8 cellular contexts compared by ENCODE assay signal in the genomic region with DNA sequence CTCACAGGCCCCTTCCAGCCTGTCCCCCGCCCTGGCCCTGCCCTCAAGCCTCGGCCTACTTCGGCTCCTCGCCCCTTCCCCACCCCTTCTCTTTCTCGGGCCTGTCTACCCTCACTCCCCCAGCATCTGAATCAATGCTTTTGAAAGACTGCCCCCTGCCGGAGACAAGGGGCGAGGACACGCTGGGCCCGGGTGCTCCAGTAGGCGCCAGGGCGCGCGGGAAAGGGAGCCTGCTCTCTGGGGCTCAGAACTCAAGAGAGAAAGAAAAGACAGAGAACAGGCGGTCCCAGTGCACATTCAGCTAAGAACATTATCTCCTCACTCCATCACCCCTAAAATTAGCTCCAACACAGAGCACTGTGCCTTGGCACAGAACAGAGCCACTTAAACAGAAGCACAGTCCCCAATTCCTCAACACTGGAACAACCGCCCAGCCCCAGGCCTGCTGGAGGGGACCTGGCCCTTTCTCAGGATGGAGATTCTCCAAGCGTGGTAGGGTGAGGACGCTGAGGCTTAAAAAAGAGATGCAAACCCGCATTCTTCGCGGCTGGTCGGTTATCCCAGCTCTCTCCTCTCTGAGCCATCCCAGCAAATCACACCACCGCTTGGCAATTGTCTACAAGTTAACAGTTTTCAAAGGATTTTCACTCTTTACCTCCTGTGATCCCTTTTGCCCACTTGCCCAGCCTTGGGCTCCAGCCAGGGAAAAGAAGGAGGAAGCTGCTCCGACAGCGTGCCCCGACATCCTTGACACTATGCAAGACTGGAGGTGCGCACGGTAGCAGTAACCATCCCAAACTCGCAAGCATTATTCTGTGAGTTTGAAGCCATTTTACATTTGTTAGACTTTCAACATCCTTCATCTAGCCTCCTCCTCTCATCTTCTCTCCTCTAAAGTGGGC. TPM values are rescaled to one million over a fixed set of nuclear protein-coding genes. Genes with fewer than 3 reads are reported as not detected.
DNase-seq lines count a peak whose midpoint lies in the region; ATAC-seq and TF ChIP-seq lines count a peak whose summit lies in the region.

No MANE protein-coding gene starts in this region.

- peaks cover 34% of the 10 kb centered on the region for H3K4me1 Mint-ChIP-seq in HFFc6 (ENCODE audit: low read depth)
- H3K4me1 Mint-ChIP-seq in activated CD8-positive, alpha-beta T cell treated with anti-CD3 and anti-CD28 coated beads for 36 hours (ENCODE audit: low read depth) = peaks cover 54% of the 10 kb centered on the region

- WGBS in lung, 2 donors = 31 to 33% methylated on average over 28 of the region's 28 CpGs

- CTCF ChIA-PET in activated CD8-positive, alpha-beta T cell treated with anti-CD3 and anti-CD28 coated beads for 36 hours (lab: Charles Lee) = interaction anchor here (0.6 to 10.1 kb wide), 30 partner anchors 13 to 254 kb away, joined by 3 to 162 read pairs (median 4); partner anchors contain the start of genes ACTL6B, FBXO24, GNB2 and LRCH4

- peaks cover 4 to 11% of the 10 kb centered on the region in 2 donors for H3K4me1 ChIP-seq in lung (ENCODE audit: control insufficient read depth in 2 of 2, insufficient read depth in 2 of 2, low read length in 2 of 2)

- peak overlapping the region; percentile 95 for H3K4me3 Mint-ChIP-seq in HFFc6
- H3K4me3 Mint-ChIP-seq in activated CD8-positive, alpha-beta T cell treated with anti-CD3 and anti-CD28 coated beads for 36 hours = peak overlapping the region; percentile 88

- H3K4me3 ChIP-seq in lung = no peak overlapping the region

- peak; percentile 77 for ATAC-seq in activated CD8-positive, alpha-beta T cell treated with anti-CD3 and anti-CD28 coated beads for 36 hours
- ATAC-seq in lung (ENCODE audit: insufficient read depth, low FRiP score) = peak; percentile 71
- ATAC-seq in HG03457 (IDR thresholded peaks at IDR 0.05; ENCODE audit: unreplicated experiment) = no peak

- no peaks in the 10 kb centered on the region; the same call in 1 of the 2 replicates for H3K27me3 Mint-ChIP-seq in HFFc6 (ENCODE audit: insufficient read depth)
- H3K27me3 Mint-ChIP-seq in activated CD8-positive, alpha-beta T cell treated with anti-CD3 and anti-CD28 coated beads for 36 hours = no peaks in the 10 kb centered on the region

- intact Hi-C loops in activated CD8-positive, alpha-beta T cell treated with anti-CD3 and anti-CD28 coated beads for 36 hours (cut with micrococcal nuclease) = loop anchor here (10.0 kb wide), 1 partner anchor 217 kb away; the partner anchor contains the start of gene TSC22D4

- peaks cover 0 to 20% of the 10 kb centered on the region in 2 donors for H3K36me3 ChIP-seq in lung (ENCODE audit: control insufficient read depth in 2 of 2, insufficient read depth in 2 of 2, low read length in 2 of 2)

- peak; percentile 95 for TF ChIP-seq CTCF in HFFc6 (IDR thresholded peaks at IDR 0.05)
- TF ChIP-seq CTCF in activated CD8-positive, alpha-beta T cell treated with anti-CD3 and anti-CD28 coated beads for 36 hours (IDR thresholded peaks at IDR 0.05) = peak; percentile 90
- TF ChIP-seq CTCF in lung (IDR thresholded peaks at IDR 0.05; ENCODE audit: control extremely low read depth, extremely low read depth) = peak; percentile 87

- no peaks in the 10 kb centered on the region for H3K9me3 ChIP-seq in lung (ENCODE audit: control insufficient read depth in 2 of 2, insufficient read depth in 1 of 2, low read length in 1 of 2)

- no peaks in the 10 kb centered on the region for H3K9me3 Mint-ChIP-seq in HFFc6
- no peaks in the 10 kb centered on the region for H3K9me3 Mint-ChIP-seq in activated CD8-positive, alpha-beta T cell treated with anti-CD3 and anti-CD28 coated beads for 36 hours

- H3K36me3 Mint-ChIP-seq in HFFc6 (ENCODE audit: low read depth) = peaks cover 4% of the 10 kb centered on the region; the same call in 1 of the 2 replicates
- H3K36me3 Mint-ChIP-seq in activated CD8-positive, alpha-beta T cell treated with anti-CD3 and anti-CD28 coated beads for 36 hours (ENCODE audit: low read depth) = peaks cover 13% of the 10 kb centered on the region

- H3K27ac ChIP-seq in lung (ENCODE audit: low read depth in 1 of 2, low read length in 1 of 2) = peak overlapping the region in 1 of 2 donors; percentile 32

- POLR2A ChIA-PET in activated CD8-positive, alpha-beta T cell treated with anti-CD3 and anti-CD28 coated beads for 36 hours (lab: Charles Lee) = interaction anchor here (0.6 to 8.3 kb wide), 12 partner anchors 9 to 183 kb away, joined by 3 to 94 read pairs (median 4); partner anchors contain the start of genes MOSPD3, POP7 and SRRT

- peak overlapping the region; percentile 81 for H3K27ac Mint-ChIP-seq in HFFc6
- H3K27ac Mint-ChIP-seq in activated CD8-positive, alpha-beta T cell treated with anti-CD3 and anti-CD28 coated beads for 36 hours = peak overlapping the region; percentile 91

- DNase-seq in COR-L47 (lab: John Stamatoyannopoulos, UW) (peak; percentile 37), HFFc6 (peak; percentile 48), NCI-H748 (lab: John Stamatoyannopoulos, UW; ENCODE audit: unreplicated experiment) (peak; percentile 71), ecto neural progenitor cell (ENCODE audit: low spot score) (peak; percentile 93), lung (ENCODE audit: low spot score) (peak; percentile 82)
- peak; percentile 88 for DNase-seq in activated CD8-positive, alpha-beta T cell treated with anti-CD3 and anti-CD28 coated beads for 36 hours
- DNase-seq in stimulated activated CD4-positive, alpha-beta T cell treated with anti-CD3 and anti-CD28 coated beads, TNF-alpha, amount 100 ng/mL, for 24 hours (ENCODE audit: low read depth in 3 of 3) = peak; percentile 69 to 82 (median 77)

- H3K27me3 ChIP-seq in lung (ENCODE audit: control insufficient read depth, insufficient read depth) = no peaks in the 10 kb centered on the region

RNA-seq across cellular contexts. Expression of gene GIGYF1, which starts 2.1 kb away (rescaled TPM):
- 10 to 100 TPM; 17.7 to 21.8 (median 19.2) TPM for total RNA-seq in HFFc6 (2021; fragmentation: NEBNext Ultra II Directional; extraction: Animal tissue kit (Norgen Biotek cat#: 25700))
- total RNA-seq in activated CD8-positive, alpha-beta T cell treated with anti-CD3 and anti-CD28 coated beads for 36 hours = 10 to 100 TPM; 36.9 to 41.5 TPM
- total RNA-seq in lung = 10 to 100 TPM; 30.8 to 41.6 TPM
- polyA plus RNA-seq in lung = 10 to 100 TPM; 19.0 to 36.8 TPM

RNA-seq across cellular contexts. Expression of gene POP7, which starts 14.0 kb away (rescaled TPM):
- total RNA-seq in HFFc6 (2021; fragmentation: NEBNext Ultra II Directional; extraction: Animal tissue kit (Norgen Biotek cat#: 25700)) = 10 to 100 TPM; 30.2 to 42.2 (median 34.4) TPM
- total RNA-seq in activated CD8-positive, alpha-beta T cell treated with anti-CD3 and anti-CD28 coated beads for 36 hours = 10 to 100 TPM; 47.4 to 48.1 TPM
- total RNA-seq in lung = 10 to 100 TPM; 20.3 to 30.1 TPM
- 10 to 100 TPM; 36.5 to 50.6 TPM for polyA plus RNA-seq in lung

RNA-seq across cellular contexts. Expression of gene GNB2, which starts 18.4 kb away (rescaled TPM):
- total RNA-seq in HFFc6 (2021; fragmentation: NEBNext Ultra II Directional; extraction: Animal tissue kit (Norgen Biotek cat#: 25700)) = 100 to 1,000 TPM; 301 to 369 (median 322) TPM
- total RNA-seq in activated CD8-positive, alpha-beta T cell treated with anti-CD3 and anti-CD28 coated beads for 36 hours = 100 to 1,000 TPM; 192 TPM
- 100 to 1,000 TPM; 150 to 327 TPM for total RNA-seq in lung
- 100 to 1,000 TPM; 130 to 381 TPM for polyA plus RNA-seq in lung

RNA-seq across cellular contexts. Expression of gene EPO, which starts 28.3 kb away (rescaled TPM):
- not detected for total RNA-seq in HFFc6 (2021; fragmentation: NEBNext Ultra II Directional; extraction: Animal tissue kit (Norgen Biotek cat#: 25700))
- not detected for total RNA-seq in activated CD8-positive, alpha-beta T cell treated with anti-CD3 and anti-CD28 coated beads for 36 hours
- total RNA-seq in lung = not detected
- under 1 TPM in 1 of 2 donors, not detected in 1; 0.10 TPM for polyA plus RNA-seq in lung

RNA-seq across cellular contexts. Expression of gene ACTL6B, which starts 35.7 kb away (rescaled TPM):
- total RNA-seq in HFFc6 (2021; fragmentation: NEBNext Ultra II Directional; extraction: Animal tissue kit (Norgen Biotek cat#: 25700)) = not detected
- total RNA-seq in activated CD8-positive, alpha-beta T cell treated with anti-CD3 and anti-CD28 coated beads for 36 hours = not detected
- total RNA-seq in lung = not detected
- not detected for polyA plus RNA-seq in lung

Comparison
In these comparisons a context has a peak if more than half of its experiments do, and no peak if none do; other contexts are left out.
1. DNase-seq: peak in every context shown above with its lines; median percentile 93 in ecto neural progenitor cell; 88 in activated CD8-positive, alpha-beta T cell treated with anti-CD3 and anti-CD28 coated beads for 36 hours; 82 in lung; 77 in stimulated activated CD4-positive, alpha-beta T cell treated with anti-CD3 and anti-CD28 coated beads, TNF-alpha, amount 100 ng/mL, for 24 hours; 71 in NCI-H748; 48 in HFFc6; 37 in COR-L47.